ENCODE assay signal across 6 cellular contexts in the genomic region with DNA sequence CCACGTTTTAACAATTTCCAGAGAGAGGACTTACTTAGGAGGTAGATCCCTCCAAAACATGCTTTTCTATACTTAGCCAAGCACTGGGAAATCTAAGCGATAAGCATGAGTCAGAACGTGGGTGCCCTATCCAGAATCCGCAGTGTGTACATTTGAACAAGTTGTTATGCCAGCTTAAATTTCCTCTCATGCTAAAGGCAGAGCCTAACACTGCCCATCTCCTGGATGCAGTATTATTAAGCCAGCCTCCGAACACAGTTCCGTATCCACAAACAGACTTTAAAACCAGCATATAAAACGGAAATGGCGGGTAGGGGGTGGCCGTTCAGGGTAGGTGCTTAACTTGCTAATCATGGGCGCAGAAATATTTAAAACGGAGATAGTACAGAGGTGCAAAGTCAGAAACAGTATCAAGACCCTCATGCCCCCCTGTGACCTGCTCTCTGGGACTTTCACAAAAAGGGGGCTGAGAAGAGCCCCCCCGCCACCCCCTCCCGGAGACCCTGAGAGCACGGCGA. TPM values are rescaled to one million over a fixed set of nuclear protein-coding genes. Genes with fewer than 3 reads are reported as not detected.
DNase-seq lines count a peak whose midpoint lies in the region; ATAC-seq and TF ChIP-seq lines count a peak whose summit lies in the region.

No MANE protein-coding gene starts in this region.

- DNase-seq in GM03348 (ENCODE audit: low spot score) (peak; percentile 31), NCI-H524 (lab: John Stamatoyannopoulos, UW) (peak; percentile 43 to 78), osteoblast (ENCODE audit: insufficient read length, low spot score, missing footprints) (peak; percentile 81)

- H3K36me3 ChIP-seq in endocrine pancreas (ENCODE audit: control insufficient read depth, insufficient read depth, low read length), result no peaks in the 10 kb centered on the region
- H3K36me3 ChIP-seq in osteoblast (ENCODE audit: insufficient read depth, low read length), result no peaks in the 10 kb centered on the region

- H2AFZ ChIP-seq in osteoblast (ENCODE audit: low read length), result peak overlapping the region; percentile 98

- no peak for ATAC-seq in GM18867 (IDR thresholded peaks at IDR 0.05; ENCODE audit: unreplicated experiment)
- ATAC-seq in HG02970 (IDR thresholded peaks at IDR 0.05; ENCODE audit: low FRiP score, unreplicated experiment), result no peak

- peak overlapping the region; percentile 81 for H3K4me3 ChIP-seq in endocrine pancreas (ENCODE audit: control insufficient read depth, insufficient read depth, low read length)
- H3K4me3 ChIP-seq in osteoblast (ENCODE audit: insufficient read depth, low read length), result peak overlapping the region; percentile 78

- no peaks in the 10 kb centered on the region for H3K79me2 ChIP-seq in osteoblast (ENCODE audit: insufficient read depth, low read length)

- no peaks in the 10 kb centered on the region for H4K20me1 ChIP-seq in osteoblast (ENCODE audit: insufficient read depth, low read length)

- peak overlapping the region; percentile 52 for H3K27ac ChIP-seq in osteoblast (ENCODE audit: low read depth, low read length)

- peak overlapping the region; percentile 85 for H3K4me2 ChIP-seq in osteoblast (ENCODE audit: insufficient read depth, low read length)

- H3K4me1 ChIP-seq in endocrine pancreas (ENCODE audit: control insufficient read depth, insufficient read depth, low read length) (peaks cover 5% of the 10 kb centered on the region), osteoblast (ENCODE audit: insufficient read depth, low read length) (peaks cover 16% of the 10 kb centered on the region)

- no peak for TF ChIP-seq CTCF in osteoblast (IDR thresholded peaks at IDR 0.05; ENCODE audit: extremely low read depth, low read depth, low read length)

- peaks cover 5% of the 10 kb centered on the region for H3K9me3 ChIP-seq in endocrine pancreas (ENCODE audit: control insufficient read depth, low read length)
- peaks cover 1% of the 10 kb centered on the region for H3K9me3 ChIP-seq in osteoblast (ENCODE audit: low read depth, low read length)

- H3K27me3 ChIP-seq in endocrine pancreas (ENCODE audit: control insufficient read depth, insufficient read depth, low read length) (no peaks in the 10 kb centered on the region), osteoblast (ENCODE audit: insufficient read depth, low read length) (no peaks in the 10 kb centered on the region)

- peak overlapping the region; percentile 77 for H3K9ac ChIP-seq in endocrine pancreas (ENCODE audit: control insufficient read depth, insufficient read depth, low read length)

RNA-seq across cellular contexts. Expression of a gene that starts 1.0 kb away (rescaled TPM):
- total RNA-seq in osteoblast, result under 0.01 and 0.29 TPM in 2 replicates

RNA-seq across cellular contexts. Expression of a gene that starts 1.0 kb away (rescaled TPM):
- 2.2 and 2.4 TPM in 2 replicates for total RNA-seq in osteoblast

RNA-seq across cellular contexts. Expression of a gene that starts 38.5 kb away (rescaled TPM):
- 22.1 and 26.8 TPM in 2 replicates for total RNA-seq in osteoblast

RNA-seq across cellular contexts. Expression of a gene that starts 42.3 kb away (rescaled TPM):
- total RNA-seq in osteoblast, result 4.3 and 4.7 TPM in 2 replicates

RNA-seq across cellular contexts. Expression of a gene that starts 46.8 kb away (rescaled TPM):
- 144 and 200 TPM in 2 replicates for total RNA-seq in osteoblast

Comparison
In these comparisons a context has a peak if more than half of its experiments do, and no peak if none do; other contexts are left out.
1. DNase-seq: peak in every context shown above with its lines; median percentile 81 in osteoblast; 60 in NCI-H524; 31 in GM03348.